Comparison of ENCODE assay signal across 5 cellular contexts in the genomic region with DNA sequence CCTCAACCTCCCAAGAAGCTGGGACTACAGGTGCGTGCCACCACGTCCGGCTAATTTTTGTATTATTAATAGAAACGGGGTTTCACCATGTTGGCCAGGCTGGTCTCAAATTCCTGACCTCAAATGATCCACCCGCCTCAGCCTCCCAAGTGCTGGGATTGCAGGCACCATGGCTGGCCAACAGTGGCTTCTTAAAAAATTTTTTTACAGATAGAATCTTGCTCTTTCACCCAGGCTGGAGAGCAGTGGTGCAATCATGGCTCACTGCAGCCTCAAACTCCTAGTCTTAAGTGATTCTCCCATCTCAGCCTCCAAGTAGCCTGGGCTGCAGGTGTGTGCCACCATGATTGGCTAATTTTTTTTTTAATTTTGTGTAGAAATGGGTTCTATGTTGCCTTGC. TPM values are rescaled to one million over a fixed set of nuclear protein-coding genes. Genes with fewer than 3 reads are reported as not detected.
"Had no signal": no experiment of that assay in that cellular context is flagged by ENCODE, and none has a peak within 500 bp of the region (broad histone marks: within the 10 kb centered on the region; RNA-seq: fewer than 3 reads in every experiment).

No MANE protein-coding gene starts in this region.

RNA-seq across cellular contexts. Expression of a gene that starts 40.7 kb away (rescaled TPM):
- total RNA-seq: GM23248, H1, H4, H9 had no signal
- polyA plus RNA-seq: GM23248, GM23338 had no signal
